1 cellular context compared by ENCODE assay signal in the genomic region with DNA sequence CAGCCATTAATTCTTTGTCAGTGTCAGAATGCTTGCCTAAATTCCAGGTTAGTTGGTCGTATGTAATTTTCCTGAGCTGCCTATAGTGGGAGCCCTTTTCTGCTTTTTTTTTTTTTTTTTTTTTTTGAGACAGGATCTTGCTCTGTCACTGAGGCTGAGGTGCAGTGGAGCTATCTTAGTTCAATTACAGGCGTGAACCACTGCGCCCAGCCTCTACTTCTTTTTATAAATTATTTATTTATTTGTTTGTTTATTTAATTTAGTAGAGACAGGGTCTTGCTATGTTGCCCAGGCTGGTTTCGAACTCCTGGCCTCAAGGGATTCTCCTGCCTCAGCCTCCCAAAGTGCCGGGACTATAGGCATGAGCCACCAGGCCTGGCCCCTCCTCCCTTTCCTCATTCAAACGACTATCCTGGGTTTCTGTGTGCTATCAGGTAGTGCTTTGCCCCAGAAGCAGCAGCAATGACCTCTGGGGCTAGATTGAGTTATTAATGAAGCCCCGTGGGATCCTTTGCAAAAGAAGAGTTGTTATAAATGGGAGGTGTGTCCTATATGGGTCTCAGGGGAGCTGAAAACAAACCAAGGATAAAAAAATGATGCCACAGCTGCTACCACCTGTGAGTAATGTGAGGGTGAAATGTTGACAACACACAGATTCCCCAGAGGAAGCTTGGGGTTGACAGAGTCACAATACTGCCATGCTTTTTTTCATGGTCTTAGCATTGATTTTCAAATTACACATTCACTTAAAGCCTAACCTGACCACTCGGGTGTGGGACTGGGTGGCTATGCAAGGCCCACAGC.
TF ChIP-seq lines count a peak whose summit lies in the region.

No MANE protein-coding gene starts in this region.

TF ChIP-seq in K562, 482 proteins besides CTCF, POLR2A, EP300 and RAD21 (continued from another document):
- TF ChIP-seq, protein P1, sequence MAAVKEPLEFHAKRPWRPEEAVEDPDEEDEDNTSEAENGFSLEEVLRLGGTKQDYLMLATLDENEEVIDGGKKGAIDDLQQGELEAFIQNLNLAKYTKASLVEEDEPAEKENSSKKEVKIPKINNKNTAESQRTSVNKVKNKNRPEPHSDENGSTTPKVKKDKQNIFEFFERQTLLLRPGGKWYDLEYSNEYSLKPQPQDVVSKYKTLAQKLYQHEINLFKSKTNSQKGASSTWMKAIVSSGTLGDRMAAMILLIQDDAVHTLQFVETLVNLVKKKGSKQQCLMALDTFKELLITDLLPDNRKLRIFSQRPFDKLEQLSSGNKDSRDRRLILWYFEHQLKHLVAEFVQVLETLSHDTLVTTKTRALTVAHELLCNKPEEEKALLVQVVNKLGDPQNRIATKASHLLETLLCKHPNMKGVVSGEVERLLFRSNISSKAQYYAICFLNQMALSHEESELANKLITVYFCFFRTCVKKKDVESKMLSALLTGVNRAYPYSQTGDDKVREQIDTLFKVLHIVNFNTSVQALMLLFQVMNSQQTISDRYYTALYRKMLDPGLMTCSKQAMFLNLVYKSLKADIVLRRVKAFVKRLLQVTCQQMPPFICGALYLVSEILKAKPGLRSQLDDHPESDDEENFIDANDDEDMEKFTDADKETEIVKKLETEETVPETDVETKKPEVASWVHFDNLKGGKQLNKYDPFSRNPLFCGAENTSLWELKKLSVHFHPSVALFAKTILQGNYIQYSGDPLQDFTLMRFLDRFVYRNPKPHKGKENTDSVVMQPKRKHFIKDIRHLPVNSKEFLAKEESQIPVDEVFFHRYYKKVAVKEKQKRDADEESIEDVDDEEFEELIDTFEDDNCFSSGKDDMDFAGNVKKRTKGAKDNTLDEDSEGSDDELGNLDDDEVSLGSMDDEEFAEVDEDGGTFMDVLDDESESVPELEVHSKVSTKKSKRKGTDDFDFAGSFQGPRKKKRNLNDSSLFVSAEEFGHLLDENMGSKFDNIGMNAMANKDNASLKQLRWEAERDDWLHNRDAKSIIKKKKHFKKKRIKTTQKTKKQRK (IDR thresholded peaks at IDR 0.05; ENCODE audit: borderline replicate concordance, low read depth, low read length) = no peak
- no peak for TF ChIP-seq ZNF217 (CRISPR knock-in tag; IDR thresholded peaks at IDR 0.05)
- TF ChIP-seq POLR2B (IDR thresholded peaks at IDR 0.05; ENCODE audit: low read depth, partially characterized antibody) = no peak
